Comparison of ENCODE assay signal across 1 cellular context in genomic region chr12:115035536-115036107, GRCh38.
TF ChIP-seq lines count a peak whose summit lies in the region.

No MANE protein-coding gene starts in this region.

TF ChIP-seq in H1, 55 proteins besides CTCF, POLR2A, EP300 and RAD21:
- no peak for TF ChIP-seq SP2 (IDR thresholded peaks at IDR 0.05; ENCODE audit: low read length)
